15 cellular contexts compared by ENCODE assay signal in the genomic region with DNA sequence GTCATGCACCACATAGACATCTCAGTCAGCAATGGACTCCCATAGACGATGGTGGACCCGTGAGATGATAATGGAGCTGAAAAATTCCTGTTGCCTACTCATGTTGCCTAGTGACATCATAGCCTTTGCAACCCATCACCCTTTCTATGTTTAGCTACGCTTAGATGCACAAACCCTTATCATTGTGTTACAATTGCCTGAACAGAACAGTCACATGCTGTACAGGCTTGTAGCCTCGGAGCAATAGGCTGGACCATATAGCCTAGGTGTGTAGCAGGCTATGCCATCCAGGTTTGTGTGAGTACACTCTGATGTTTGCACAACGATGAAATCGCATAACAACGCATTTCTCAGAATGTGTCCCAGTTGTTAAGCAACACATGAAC.
"Had no signal": no experiment of that assay in that cellular context is flagged by ENCODE, and none has a peak within 500 bp of the region (broad histone marks: within the 10 kb centered on the region; RNA-seq: fewer than 3 reads in every experiment).

No MANE protein-coding gene starts in this region.

- H3K27ac ChIP-seq: epithelial cell of prostate, testis, upper lobe of right lung had no signal

- DNase-seq: activated CD4-positive, alpha-beta T cell treated with anti-CD3 and anti-CD28 coated beads, Interleukin-2, amount 10 ng/mL, durations not matched to agents 7 days and 5 days; activated CD8-positive, alpha-beta memory T cell treated with anti-CD3 and anti-CD28 coated beads for 24 hours; activated naive CD8-positive, alpha-beta T cell treated with anti-CD3 and anti-CD28 coated beads, Interleukin-2, amount 50 U/mL, for 24 hours; aorta; foreskin melanocyte; head of caudate nucleus; mesendoderm; natural killer cell; stimulated activated CD4-positive, alpha-beta T cell treated with anti-CD3 and anti-CD28 coated beads, Interleukin-1b, Interleukin-23, amount 100 ng/mL, for 48 hours; stimulated activated naive CD8-positive, alpha-beta T cell treated with anti-CD3 and anti-CD28 coated beads, Interleukin-15, amount 100 ng/mL, for 72 hours; testis; upper lobe of right lung had no signal

- H3K4me1 Mint-ChIP-seq: activated naive CD8-positive, alpha-beta T cell treated with anti-CD3 and anti-CD28 coated beads, Interleukin-2, amount 50 U/mL, for 24 hours; natural killer cell; stimulated activated naive CD8-positive, alpha-beta T cell treated with anti-CD3 and anti-CD28 coated beads, Interleukin-15, amount 100 ng/mL, for 72 hours had no signal

- H3K36me3 Mint-ChIP-seq: natural killer cell had no signal

- H3K9me3 ChIP-seq: testis, upper lobe of right lung had no signal

- H3K4me3 Mint-ChIP-seq: activated CD4-positive, alpha-beta T cell treated with anti-CD3 and anti-CD28 coated beads, Interleukin-2, amount 10 ng/mL, durations not matched to agents 7 days and 5 days; activated naive CD8-positive, alpha-beta T cell treated with anti-CD3 and anti-CD28 coated beads, Interleukin-2, amount 50 U/mL, for 24 hours; activated T-helper 1 cell treated with anti-CD3 and anti-CD28 coated beads, Interleukin-12 subunit alpha, Interleukin-12 subunit beta, Interleukin-2, Interleukin-4 antibody, amounts not matched to agents 30 ng/mL and 10 ng/mL and 1 ng/mL, durations not matched to agents 14 hours and 24 hours and 36 hours; natural killer cell; stimulated activated naive CD8-positive, alpha-beta T cell treated with anti-CD3 and anti-CD28 coated beads, Interleukin-15, amount 100 ng/mL, for 72 hours had no signal

- H3K9me3 Mint-ChIP-seq: activated CD4-positive, alpha-beta T cell treated with anti-CD3 and anti-CD28 coated beads, Interleukin-2, amount 10 ng/mL, durations not matched to agents 7 days and 5 days; activated naive CD8-positive, alpha-beta T cell treated with anti-CD3 and anti-CD28 coated beads, Interleukin-2, amount 50 U/mL, for 24 hours; activated T-helper 1 cell treated with anti-CD3 and anti-CD28 coated beads, Interleukin-12 subunit alpha, Interleukin-12 subunit beta, Interleukin-2, Interleukin-4 antibody, amounts not matched to agents 30 ng/mL and 10 ng/mL and 1 ng/mL, durations not matched to agents 14 hours and 24 hours and 36 hours; natural killer cell; stimulated activated naive CD8-positive, alpha-beta T cell treated with anti-CD3 and anti-CD28 coated beads, Interleukin-15, amount 100 ng/mL, for 72 hours had no signal

- H3K27me3 Mint-ChIP-seq: activated CD4-positive, alpha-beta T cell treated with anti-CD3 and anti-CD28 coated beads, Interleukin-2, amount 10 ng/mL, durations not matched to agents 7 days and 5 days; activated naive CD8-positive, alpha-beta T cell treated with anti-CD3 and anti-CD28 coated beads, Interleukin-2, amount 50 U/mL, for 24 hours; stimulated activated naive CD8-positive, alpha-beta T cell treated with anti-CD3 and anti-CD28 coated beads, Interleukin-15, amount 100 ng/mL, for 72 hours had no signal

- H3K27me3 ChIP-seq: testis, upper lobe of right lung had no signal

- H3K36me3 ChIP-seq: upper lobe of right lung had no signal

- H3K4me3 ChIP-seq: testis, upper lobe of right lung had no signal

- H3K27ac Mint-ChIP-seq: activated CD4-positive, alpha-beta T cell treated with anti-CD3 and anti-CD28 coated beads, Interleukin-2, amount 10 ng/mL, durations not matched to agents 7 days and 5 days; activated naive CD8-positive, alpha-beta T cell treated with anti-CD3 and anti-CD28 coated beads, Interleukin-2, amount 50 U/mL, for 24 hours; activated T-helper 1 cell treated with anti-CD3 and anti-CD28 coated beads, Interleukin-12 subunit alpha, Interleukin-12 subunit beta, Interleukin-2, Interleukin-4 antibody, amounts not matched to agents 30 ng/mL and 10 ng/mL and 1 ng/mL, durations not matched to agents 14 hours and 24 hours and 36 hours; natural killer cell; stimulated activated naive CD8-positive, alpha-beta T cell treated with anti-CD3 and anti-CD28 coated beads, Interleukin-15, amount 100 ng/mL, for 72 hours had no signal

- ATAC-seq: activated naive CD8-positive, alpha-beta T cell treated with anti-CD3 and anti-CD28 coated beads, Interleukin-2, amount 50 U/mL, for 24 hours; natural killer cell; sciatic nerve; stimulated activated naive CD8-positive, alpha-beta T cell treated with anti-CD3 and anti-CD28 coated beads, Interleukin-15, amount 100 ng/mL, for 72 hours; upper lobe of right lung had no signal

- H3K4me1 ChIP-seq: testis had no signal
